In the genomic region with DNA sequence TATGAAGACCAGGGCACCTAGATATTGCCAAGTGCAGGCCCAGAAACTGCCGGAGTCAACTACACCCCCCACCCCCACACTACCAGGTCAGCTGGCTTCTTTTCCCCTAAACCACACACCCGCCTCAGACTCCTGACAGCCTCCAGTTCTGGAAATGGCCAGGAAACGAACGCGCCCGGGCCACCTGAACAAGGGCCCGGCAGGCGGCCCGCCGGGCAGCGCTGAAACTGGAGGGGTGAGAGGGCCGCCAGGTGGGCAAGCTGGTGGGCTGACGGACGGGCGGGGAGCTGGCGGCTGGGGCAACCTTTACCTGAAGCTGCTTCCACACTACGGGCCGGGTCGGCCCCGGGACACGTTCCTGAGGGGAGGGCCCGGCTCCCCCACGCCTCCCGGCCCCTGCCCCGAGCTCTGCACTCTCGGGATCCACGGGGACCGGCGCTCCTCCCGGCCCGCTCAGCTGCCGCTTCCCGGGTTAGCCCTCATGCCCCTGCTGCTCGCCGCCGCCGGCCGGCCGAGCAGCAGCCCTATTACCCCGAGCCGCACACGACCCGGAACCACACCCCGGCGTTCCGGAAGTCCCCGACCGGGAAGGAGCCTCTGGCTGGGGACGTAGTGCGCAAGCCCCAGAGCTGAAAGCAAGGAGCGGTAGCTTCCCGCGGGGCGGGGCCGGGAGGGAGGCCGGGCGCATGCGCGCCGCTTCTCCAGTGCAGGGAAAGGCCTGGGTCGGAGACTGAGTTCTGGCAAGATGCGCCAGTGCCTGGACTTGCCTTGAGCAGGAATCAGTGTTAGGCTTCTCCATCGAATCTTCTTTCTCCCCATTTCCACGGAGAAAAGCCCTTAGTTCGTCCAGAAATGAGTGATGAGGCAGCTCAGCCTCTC, we compare ENCODE assay signal across 8 cellular contexts. TPM values are rescaled to one million over a fixed set of nuclear protein-coding genes. Genes with fewer than 3 reads are reported as not detected.
DNase-seq lines count a peak whose midpoint lies in the region; ATAC-seq and TF ChIP-seq lines count a peak whose summit lies in the region.

A gene (minus strand): TSS at position 548 of the 879 bp plus-strand sequence. CDS start 34,634 bp downstream, outside the sequence.

- peak within 1 kb of the TSS; percentile 96 for H2AFZ ChIP-seq in GM23338

- peak within 1 kb of the TSS; percentile 78; the same call in 1 of the 2 replicates for H3K27ac Mint-ChIP-seq in GM23338

- peaks cover 48% of the 10 kb centered on the region for H3K79me2 ChIP-seq in GM23338 (replicated peaks; ENCODE audit: insufficient read depth)

- peaks cover 11% of the 10 kb centered on the region; the same call in 1 of the 2 replicates for H3K4me1 ChIP-seq in GM23338 (ENCODE audit: insufficient read depth)
- H3K4me1 ChIP-seq in esophagus squamous epithelium = peaks cover 0 to 31% (median 14%) of the 10 kb centered on the region in 3 donors

- H3K9me3 Mint-ChIP-seq in GM23338 = no peaks in the 10 kb centered on the region; the same call in 2 of the 3 replicates

- peak within 1 kb of the TSS; percentile 86 for H3K4me2 ChIP-seq in GM23338

- H3K4me3 ChIP-seq in GM23338 (peak within 1 kb of the TSS; percentile 85), esophagus squamous epithelium (peak within 1 kb of the TSS; percentile 74 to 93 (median 85))

- H3K4me3 Mint-ChIP-seq in GM23338 = peak within 1 kb of the TSS; percentile 87

- WGBS in esophagus squamous epithelium, 2 donors = 1 to 2% methylated on average over 6 to 7 of the region's 65 CpGs

- no peaks in the 10 kb centered on the region for H3K36me3 ChIP-seq in GM23338 (ENCODE audit: insufficient read depth)
- H3K36me3 ChIP-seq in esophagus squamous epithelium = no peaks in the 10 kb centered on the region

- ATAC-seq in GM23338 = peak; percentile 99

- no peaks in the 10 kb centered on the region for H3K9me2 ChIP-seq in GM23338 (ENCODE audit: insufficient read depth)

- peak in 3 of 4 donors; percentile 9 to 70 (median 45) for TF ChIP-seq POLR2A in esophagus squamous epithelium (IDR thresholded peaks at IDR 0.05)

- peaks cover 34% of the 10 kb centered on the region for H3K4me1 Mint-ChIP-seq in GM23338

- H4K20me1 ChIP-seq in GM23338 (replicated peaks; ENCODE audit: insufficient read depth) = no peaks in the 10 kb centered on the region

- H3K27ac ChIP-seq in GM23338 (ENCODE audit: low read depth) (peak within 1 kb of the TSS; percentile 82), esophagus squamous epithelium (peak within 1 kb of the TSS; percentile 84 to 90 (median 88))

- no peaks in the 10 kb centered on the region; the same call in 1 of the 2 replicates for H3F3A ChIP-seq in GM23338 (replicated peaks; ENCODE audit: low read depth)

- TF ChIP-seq CTCF in GM23338 (conservative IDR thresholded peaks at IDR 0.05; ENCODE audit: low read depth in 2 of 2) (no peak), esophagus squamous epithelium (IDR thresholded peaks at IDR 0.05) (peak in 1 of 6 experiments; percentile 14)

- H3K36me3 Mint-ChIP-seq in GM23338 (ENCODE audit: low read depth) = no peaks in the 10 kb centered on the region

- DNase-seq in Daoy (ENCODE audit: low read depth) = peak; percentile 99
- peak; percentile 98 for DNase-seq in GM23338 (ENCODE audit: low spot score)
- DNase-seq in Kasumi-1 (lab: John Stamatoyannopoulos, UW) = peak; percentile 91 to 92
- peak; percentile 91 for DNase-seq in RKO (ENCODE audit: low spot score)
- DNase-seq in activated T-helper 1 cell treated with Interleukin-2 at 50 U/mL for 16 hours (ENCODE audit: low read depth) = peak; percentile 88
- DNase-seq in esophagus squamous epithelium (lab: John Stamatoyannopoulos, UW) = peak; percentile 64
- peak; percentile 97 for DNase-seq in myocyte (ENCODE audit: low read depth)
- peak; percentile 90 to 94 for DNase-seq in stimulated activated CD8-positive, alpha-beta memory T cell treated with anti-CD3 and anti-CD28 coated beads, Interleukin-7, amount 100 ng/mL, for 4 hours (ENCODE audit: low read depth in 2 of 2)

- H3K27me3 ChIP-seq in GM23338 (ENCODE audit: insufficient read depth) (no peaks in the 10 kb centered on the region), esophagus squamous epithelium (no peaks in the 10 kb centered on the region)

- H3K9me3 ChIP-seq in esophagus squamous epithelium = no peaks in the 10 kb centered on the region

- peaks cover 2% of the 10 kb centered on the region for H3K27me3 Mint-ChIP-seq in GM23338 (ENCODE audit: insufficient read depth, low read depth, poor library complexity)

- intact Hi-C loops in esophagus squamous epithelium (cut with DNase I) = no loop called here

TF ChIP-seq in GM23338, 12 proteins besides CTCF, POLR2A, EP300 and RAD21:
- TF ChIP-seq CREB1 (CRISPR knock-in tag; IDR thresholded peaks at IDR 0.05; ENCODE audit: low read depth) (no peak), ZNF114 (CRISPR knock-in tag; IDR thresholded peaks at IDR 0.05) (no peak), EZH2phosphoT487 (IDR thresholded peaks at IDR 0.05; ENCODE audit: unreplicated experiment) (no peak), ZNF331 (CRISPR knock-in tag; IDR thresholded peaks at IDR 0.05; ENCODE audit: low read depth) (no peak), POLR2AphosphoS5 (IDR thresholded peaks at IDR 0.05; ENCODE audit: low read depth) (peak; percentile 86), NANOG (IDR thresholded peaks at IDR 0.05; ENCODE audit: borderline replicate concordance) (no peak), STAT1 (IDR thresholded peaks at IDR 0.05; ENCODE audit: unreplicated experiment) (no peak), EZH2 (IDR thresholded peaks at IDR 0.05; ENCODE audit: low read depth, unreplicated experiment) (no peak), JUNB (IDR thresholded peaks at IDR 0.05; ENCODE audit: unreplicated experiment) (no peak)
- TF ChIP-seq, protein P1, sequence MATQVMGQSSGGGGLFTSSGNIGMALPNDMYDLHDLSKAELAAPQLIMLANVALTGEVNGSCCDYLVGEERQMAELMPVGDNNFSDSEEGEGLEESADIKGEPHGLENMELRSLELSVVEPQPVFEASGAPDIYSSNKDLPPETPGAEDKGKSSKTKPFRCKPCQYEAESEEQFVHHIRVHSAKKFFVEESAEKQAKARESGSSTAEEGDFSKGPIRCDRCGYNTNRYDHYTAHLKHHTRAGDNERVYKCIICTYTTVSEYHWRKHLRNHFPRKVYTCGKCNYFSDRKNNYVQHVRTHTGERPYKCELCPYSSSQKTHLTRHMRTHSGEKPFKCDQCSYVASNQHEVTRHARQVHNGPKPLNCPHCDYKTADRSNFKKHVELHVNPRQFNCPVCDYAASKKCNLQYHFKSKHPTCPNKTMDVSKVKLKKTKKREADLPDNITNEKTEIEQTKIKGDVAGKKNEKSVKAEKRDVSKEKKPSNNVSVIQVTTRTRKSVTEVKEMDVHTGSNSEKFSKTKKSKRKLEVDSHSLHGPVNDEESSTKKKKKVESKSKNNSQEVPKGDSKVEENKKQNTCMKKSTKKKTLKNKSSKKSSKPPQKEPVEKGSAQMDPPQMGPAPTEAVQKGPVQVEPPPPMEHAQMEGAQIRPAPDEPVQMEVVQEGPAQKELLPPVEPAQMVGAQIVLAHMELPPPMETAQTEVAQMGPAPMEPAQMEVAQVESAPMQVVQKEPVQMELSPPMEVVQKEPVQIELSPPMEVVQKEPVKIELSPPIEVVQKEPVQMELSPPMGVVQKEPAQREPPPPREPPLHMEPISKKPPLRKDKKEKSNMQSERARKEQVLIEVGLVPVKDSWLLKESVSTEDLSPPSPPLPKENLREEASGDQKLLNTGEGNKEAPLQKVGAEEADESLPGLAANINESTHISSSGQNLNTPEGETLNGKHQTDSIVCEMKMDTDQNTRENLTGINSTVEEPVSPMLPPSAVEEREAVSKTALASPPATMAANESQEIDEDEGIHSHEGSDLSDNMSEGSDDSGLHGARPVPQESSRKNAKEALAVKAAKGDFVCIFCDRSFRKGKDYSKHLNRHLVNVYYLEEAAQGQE (IDR thresholded peaks at IDR 0.05; ENCODE audit: unreplicated experiment) = no peak
- TF ChIP-seq, protein P2, sequence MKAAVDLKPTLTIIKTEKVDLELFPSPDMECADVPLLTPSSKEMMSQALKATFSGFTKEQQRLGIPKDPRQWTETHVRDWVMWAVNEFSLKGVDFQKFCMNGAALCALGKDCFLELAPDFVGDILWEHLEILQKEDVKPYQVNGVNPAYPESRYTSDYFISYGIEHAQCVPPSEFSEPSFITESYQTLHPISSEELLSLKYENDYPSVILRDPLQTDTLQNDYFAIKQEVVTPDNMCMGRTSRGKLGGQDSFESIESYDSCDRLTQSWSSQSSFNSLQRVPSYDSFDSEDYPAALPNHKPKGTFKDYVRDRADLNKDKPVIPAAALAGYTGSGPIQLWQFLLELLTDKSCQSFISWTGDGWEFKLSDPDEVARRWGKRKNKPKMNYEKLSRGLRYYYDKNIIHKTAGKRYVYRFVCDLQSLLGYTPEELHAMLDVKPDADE (IDR thresholded peaks at IDR 0.05) = peak; percentile 72; the same call in 1 of the 2 replicates
TF ChIP-seq in GM23338: peak in this region for 2.

RNA-seq across cellular contexts. Expression of the gene that starts here (rescaled TPM):
- total RNA-seq in Daoy (2014; rRNA removed; shearing (Covaris generic)) = 147 and 173 TPM in 2 replicates
- total RNA-seq in GM23338 (2014; rRNA removed; shearing (Covaris generic)) = 95.4 and 98.5 TPM in 2 replicates
- 57.5 and 68.4 TPM in 2 replicates for polyA plus RNA-seq in GM23338 (2016; fragmentation: Nextera tagmentation; extraction: Ambion mirVana)
- 10 to 100 TPM; 59.0 to 87.0 (median 70.9) TPM for total RNA-seq in esophagus squamous epithelium
- 109 and 116 TPM in 2 replicates for total RNA-seq in myocyte
- 98.3 TPM for polyA plus RNA-seq in myocyte (2012)

Comparison
In these comparisons a context has a peak if more than half of its experiments do, and no peak if none do; other contexts are left out.
1. Peak in every context shown above with its lines: DNase-seq, ATAC-seq, H3K4me3 ChIP-seq and H3K27ac ChIP-seq.